In the genomic region with DNA sequence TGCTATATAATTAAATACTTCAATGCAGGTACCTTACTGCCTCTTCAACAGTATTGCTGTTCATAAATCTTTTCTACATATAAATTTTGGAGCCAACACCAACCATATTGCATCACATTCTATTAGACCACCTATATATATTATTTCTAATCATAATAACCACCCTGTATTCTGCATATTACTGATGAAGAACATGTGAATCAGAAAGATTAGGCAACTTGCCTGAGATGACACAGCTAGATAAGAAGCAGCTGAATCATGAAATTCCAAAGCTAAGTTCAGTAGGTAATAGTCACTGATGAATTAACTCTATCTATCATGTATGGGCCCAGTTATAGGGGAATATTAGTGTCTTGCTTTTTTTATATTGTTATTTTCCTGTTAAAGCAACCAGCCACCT, we compare ENCODE assay signal across 22 cellular contexts.
A peak's percentile ranks its signal among the peaks of the same experiment; 100 is the strongest.
DNase-seq lines count a peak whose midpoint lies in the region; ATAC-seq and TF ChIP-seq lines count a peak whose summit lies in the region.
"Had no signal": no experiment of that assay in that cellular context is flagged by ENCODE, and none has a peak within 500 bp of the region (broad histone marks: within the 10 kb centered on the region; RNA-seq: fewer than 3 reads in every experiment).

No MANE protein-coding gene starts in this region.

- BruUV-seq in mammary epithelial cell (replicated peaks; lab: Mats Ljungman, UMichigan): no TSS peak
- no TSS peak for BruUV-seq in IMR-90 (replicated peaks; lab: Mats Ljungman, UMichigan)

- peaks cover 44% of the 10 kb centered on the region for H3K4me1 Mint-ChIP-seq in brain

- H3K18ac ChIP-seq in IMR-90 (ENCODE audit: low read depth, low read length): no peak overlapping the region

- no peak for TF ChIP-seq POLR2A in breast epithelium (IDR thresholded peaks at IDR 0.05)
- no peak for TF ChIP-seq POLR2A in IMR-90 (IDR thresholded peaks at IDR 0.05; ENCODE audit: low read depth, low read length)

- peak overlapping the region in 1 of 5 experiments; percentile 99 for H3K27ac Mint-ChIP-seq in brain

- H3K14ac ChIP-seq in IMR-90 (replicated peaks; ENCODE audit: low read depth, low read length): no peak overlapping the region

- no peak overlapping the region for H2AFZ ChIP-seq in mammary epithelial cell (ENCODE audit: low read depth, low read length)
- H2AFZ ChIP-seq in IMR-90 (replicated peaks; ENCODE audit: low read length, poor library complexity): no peak overlapping the region

- no peaks in the 10 kb centered on the region for H3K36me3 Mint-ChIP-seq in brain
- H3K36me3 Mint-ChIP-seq: IgD-negative memory B cell had no signal

- no peaks in the 10 kb centered on the region for H3K27me3 ChIP-seq in mammary epithelial cell (ENCODE audit: insufficient read depth, low read length)
- H3K27me3 ChIP-seq in breast epithelium: no peaks in the 10 kb centered on the region
- no peaks in the 10 kb centered on the region for H3K27me3 ChIP-seq in IMR-90 (ENCODE audit: control insufficient read depth, insufficient read depth, low read length)
- H3K27me3 ChIP-seq in aorta (ENCODE audit: control insufficient read depth in 1 of 2, insufficient read depth in 2 of 2, low read length in 1 of 2): no peaks in the 10 kb centered on the region

- TF ChIP-seq RAD21 in IMR-90 (IDR thresholded peaks at IDR 0.05; ENCODE audit: low read length): no peak

- H3K9ac ChIP-seq in mammary epithelial cell (ENCODE audit: insufficient read depth, low read length) (no peak overlapping the region), IMR-90 (ENCODE audit: low read depth, low read length) (no peak overlapping the region)

- no peak overlapping the region for H3K56ac ChIP-seq in IMR-90 (ENCODE audit: extremely low read depth, insufficient read depth, low read length)

- dilution Hi-C loops in mammary epithelial cell (cut with HindIII; ENCODE audit: low sequenced_read_pairs): no loop called here
- dilution Hi-C loops in IMR-90 (cut with HindIII; ENCODE audit: low sequenced_read_pairs, unreplicated experiment): no loop called here

- H3K9me1 ChIP-seq in IMR-90 (ENCODE audit: insufficient read depth, low read length): peaks cover 4% of the 10 kb centered on the region; the same call in 1 of the 2 replicates

- H2BK20ac ChIP-seq in IMR-90 (ENCODE audit: low read depth, low read length): no peak overlapping the region

- H3K79me2 ChIP-seq in mammary epithelial cell (ENCODE audit: insufficient read depth, low read length): no peaks in the 10 kb centered on the region

- no peak overlapping the region for H3K4me3 ChIP-seq in mammary epithelial cell (replicated peaks in 1 of 3; ENCODE audit: insufficient read depth in 1 of 3, low read depth in 2 of 3, low read length in 3 of 3)
- H3K4me3 ChIP-seq in breast epithelium: no peak overlapping the region
- no peak overlapping the region for H3K4me3 ChIP-seq in IMR-90 (ENCODE audit: insufficient read depth, low read depth, low read length)
- H3K4me3 ChIP-seq in aorta (ENCODE audit: low read length in 2 of 2): no peak overlapping the region

- H3K9me3 Mint-ChIP-seq in brain: peaks cover 2 to 8% (median 3%) of the 10 kb centered on the region in 5 experiments

- no peak overlapping the region for H3K23ac ChIP-seq in IMR-90 (ENCODE audit: low read depth, low read length)

- no peak overlapping the region for H4K8ac ChIP-seq in IMR-90 (ENCODE audit: low read depth in 2 of 2, low read length in 2 of 2)

- H2BK5ac ChIP-seq in IMR-90 (ENCODE audit: low read depth, low read length, poor library complexity, severe bottlenecking): no peak overlapping the region

- H2BK15ac ChIP-seq in IMR-90 (ENCODE audit: low read depth, low read length): no peak overlapping the region

- H2AK5ac ChIP-seq in IMR-90 (ENCODE audit: low read depth, low read length): no peak overlapping the region

- POLR2A ChIA-PET in IMR-90 (lab: Charles Lee; ENCODE audit: unreplicated experiment): no interaction called here

- H3K9me3 ChIP-seq in mammary epithelial cell (replicated peaks; ENCODE audit: insufficient read depth, low read length) (no peaks in the 10 kb centered on the region), breast epithelium (no peaks in the 10 kb centered on the region), IMR-90 (ENCODE audit: control insufficient read depth, insufficient read depth, low read length) (no peaks in the 10 kb centered on the region), aorta (ENCODE audit: control insufficient read depth, low read length) (no peaks in the 10 kb centered on the region)

- intact Hi-C loops in mammary epithelial cell (cut with micrococcal nuclease): loop anchor here (5.0 kb wide), 2 partner anchors 48 to 382 kb away; no protein-coding TSS in a partner anchor
- intact Hi-C loops in breast epithelium (cut with DNase I; ENCODE audit: low total_unique reads): no loop called here
- intact Hi-C loops in IMR-90 (cut with micrococcal nuclease): loop anchor here (5.0 kb wide), 2 partner anchors 63 to 217 kb away; a partner anchor contains a TSS
- intact Hi-C loops in aorta (cut with DNase I): loop anchor here (5.0 kb wide), 2 partner anchors 63 to 342 kb away; partner anchors contain the start of gene HNRNPA3 (in 1 of the 2)

- in situ Hi-C loops in mammary epithelial cell (cut with MboI; ENCODE audit: low sequenced_read_pairs in 2 of 2) (no loop called here), IMR-90 (cut with MboI; ENCODE audit: low sequenced_read_pairs) (no loop called here)

- no peaks in the 10 kb centered on the region for H3K4me1 ChIP-seq in mammary epithelial cell (ENCODE audit: insufficient read depth, low read length)
- no peaks in the 10 kb centered on the region for H3K4me1 ChIP-seq in breast epithelium
- H3K4me1 ChIP-seq in IMR-90 (ENCODE audit: control insufficient read depth, insufficient read depth, low read length): no peaks in the 10 kb centered on the region
- H3K4me1 ChIP-seq in aorta (ENCODE audit: control insufficient read depth in 1 of 2, insufficient read depth in 2 of 2, low read length in 2 of 2): no peaks in the 10 kb centered on the region

- H3K36me3 ChIP-seq in mammary epithelial cell (ENCODE audit: insufficient read depth, low read length) (no peaks in the 10 kb centered on the region), breast epithelium (no peaks in the 10 kb centered on the region), IMR-90 (ENCODE audit: control insufficient read depth, insufficient read depth, low read length) (no peaks in the 10 kb centered on the region), aorta (ENCODE audit: control insufficient read depth in 1 of 2, insufficient read depth in 2 of 2, low read length in 1 of 2) (no peaks in the 10 kb centered on the region)

- H3K4me2 ChIP-seq in mammary epithelial cell (ENCODE audit: insufficient read depth, low read depth, low read length) (no peak overlapping the region), IMR-90 (ENCODE audit: low read depth, low read length) (no peak overlapping the region)

- TF ChIP-seq CTCF in mammary epithelial cell (conservative IDR thresholded peaks at IDR 0.05 in 1 of 2, IDR thresholded peaks at IDR 0.05 in 1 of 2; ENCODE audit: extremely low read depth in 1 of 2, insufficient read depth in 1 of 2, low read depth in 1 of 2, low read length in 2 of 2) (no peak), breast epithelium (IDR thresholded peaks at IDR 0.05) (no peak), IMR-90 (conservative IDR thresholded peaks at IDR 0.05; ENCODE audit: low read depth, low read length) (no peak), brain (conservative IDR thresholded peaks at IDR 0.05) (no peak)

- no peak overlapping the region for H2BK120ac ChIP-seq in IMR-90 (ENCODE audit: low read depth, low read length)

- no peak overlapping the region for H3K27ac ChIP-seq in mammary epithelial cell (ENCODE audit: insufficient read depth, low read depth, low read length)
- no peak overlapping the region for H3K27ac ChIP-seq in breast epithelium
- no peak overlapping the region for H3K27ac ChIP-seq in IMR-90 (ENCODE audit: insufficient read depth, low read length)
- H3K27ac ChIP-seq in aorta (ENCODE audit: low read depth in 1 of 2, low read length in 2 of 2): no peak overlapping the region

- 0 out of 4 replicates have a peak, but pooled peaks cover 0 to 4% of the 10 kb centered on the region in 2 experiments for H3K79me1 ChIP-seq in IMR-90 (ENCODE audit: low read depth in 1 of 2, low read length in 2 of 2)

- peak overlapping the region; percentile 96 to 99 (median 96) for H3K4me3 Mint-ChIP-seq in brain

- DNase-seq in mammary epithelial cell: peak; percentile 58
- DNase-seq in breast epithelium (ENCODE audit: low spot score in 2 of 2): no peak
- no peak for DNase-seq in IMR-90
- peak; percentile 15 for DNase-seq in iris pigment epithelial cell (ENCODE audit: low read depth)
- no peak for DNase-seq in aorta
- DNase-seq: 8988T; C1 segment of cervical spinal cord; Calu3; CD8-positive, alpha-beta memory T cell; H7; Karpas-422; MV-4-11; NCI-H1694; NCI-H2081; NCI-H2171; NCI-H526; OCI-M1; SHP77 had no signal

- H3K4ac ChIP-seq in IMR-90 (ENCODE audit: low read depth, low read length): no peak overlapping the region

- no peak overlapping the region for H4K5ac ChIP-seq in IMR-90 (ENCODE audit: low read depth, low read length)

- ATAC-seq in IMR-90 (ENCODE audit: low read depth) (no peak), aorta (ENCODE audit: low FRiP score) (no peak), HG02588 (IDR thresholded peaks at IDR 0.05; ENCODE audit: unreplicated experiment) (no peak), GM21367 (IDR thresholded peaks at IDR 0.05; ENCODE audit: unreplicated experiment) (no peak)

- peaks cover 9% of the 10 kb centered on the region for H3K27me3 Mint-ChIP-seq in brain
- H3K27me3 Mint-ChIP-seq: IgD-negative memory B cell had no signal

- H4K20me1 ChIP-seq in mammary epithelial cell (ENCODE audit: insufficient read depth, low read length) (no peaks in the 10 kb centered on the region), IMR-90 (ENCODE audit: insufficient read depth, low read length) (no peaks in the 10 kb centered on the region)

- H2AK9ac ChIP-seq in IMR-90 (replicated peaks; ENCODE audit: low read depth, low read length, poor library complexity): no peak overlapping the region

- H4K91ac ChIP-seq in IMR-90 (ENCODE audit: insufficient read depth, low read depth, low read length): no peak overlapping the region

- CTCF ChIA-PET in mammary epithelial cell (lab: Charles Lee; ENCODE audit: low non-redundant PET): no interaction called here
- CTCF ChIA-PET in IMR-90 (lab: Yijun Ruan, JAX): no interaction called here

TF ChIP-seq in IMR-90, 13 proteins besides CTCF, POLR2A, EP300 and RAD21 (continues in another document):
- TF ChIP-seq MAFK (IDR thresholded peaks at IDR 0.05; ENCODE audit: low read depth, low read length) (no peak), FOS (IDR thresholded peaks at IDR 0.05; ENCODE audit: low read depth, low read length) (no peak), CEBPB (IDR thresholded peaks at IDR 0.05; ENCODE audit: low read depth, low read length) (peak; percentile 33; the same call in 1 of the 2 replicates)

Comparison
In these comparisons a context has a peak if more than half of its experiments do, and no peak if none do; other contexts are left out.
1. DNase-seq: peak in mammary epithelial cell (single experiment) and iris pigment epithelial cell (single experiment); none in breast epithelium (0 of 2), IMR-90 (single experiment) and aorta (0 of 2).